In the genomic region with DNA sequence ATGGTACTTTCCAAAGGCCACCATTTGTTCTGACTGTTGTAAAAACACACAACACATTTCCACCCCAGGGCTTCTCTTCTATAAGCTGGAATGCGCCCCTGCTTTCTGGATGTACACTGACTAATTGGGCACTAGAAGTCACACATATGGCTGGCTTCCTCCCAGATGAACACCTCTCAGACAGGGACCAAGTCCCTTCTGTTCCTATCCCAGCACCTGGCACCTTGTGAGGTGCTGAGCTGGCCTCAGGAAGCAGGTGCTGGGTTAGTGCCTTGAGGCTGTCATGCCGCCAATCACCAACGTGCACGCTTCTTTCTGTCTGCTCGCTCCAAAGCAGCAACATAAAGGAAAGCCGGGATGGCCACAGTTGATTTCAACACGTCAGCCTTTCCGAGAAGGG, we compare ENCODE assay signal across 20 cellular contexts.
"Had no signal": no experiment of that assay in that cellular context is flagged by ENCODE, and none has a peak within 500 bp of the region (broad histone marks: within the 10 kb centered on the region; RNA-seq: fewer than 3 reads in every experiment).

No MANE protein-coding gene starts in this region.

- H3K4me1 ChIP-seq: esophagus squamous epithelium, gastrocnemius medialis, left ventricle myocardium inferior, psoas muscle, right atrium auricular region had no signal

- ATAC-seq: activated naive CD4-positive, alpha-beta T cell treated with anti-CD3 and anti-CD28 coated beads, Interleukin-2, amount 50 U/mL, for 72 hours; activated T-helper 17 cell treated with anti-CD3 and anti-CD28 coated beads, Interleukin-2, amount 50 U/mL, for 72 hours; effector memory CD8-positive, alpha-beta T cell; gastrocnemius medialis; naive thymus-derived CD8-positive, alpha-beta T cell; psoas muscle; stimulated activated naive CD8-positive, alpha-beta T cell treated with anti-CD3 and anti-CD28 coated beads, Interleukin-15, Interleukin-2, amounts not matched to agents 100 U/mL and 50 U/mL, for 24 hours; WTC11 had no signal

- DNase-seq: activated CD4-positive, alpha-beta T cell treated with anti-CD3 and anti-CD28 coated beads, Interleukin-2, amount 50 U/mL, for 4 hours; activated CD8-positive, alpha-beta memory T cell treated with anti-CD3 and anti-CD28 coated beads, Interleukin-2, amount 50 U/mL, for 4 hours; activated T-cell treated with anti-CD3 and anti-CD28 coated beads, Interleukin-2, amount 50 U/mL, for 24 hours; aorta; effector memory CD8-positive, alpha-beta T cell; esophagus squamous epithelium; gastrocnemius medialis; hippocampal formation; kidney glomerular epithelial cell; left ventricle myocardium inferior; naive thymus-derived CD8-positive, alpha-beta T cell; psoas muscle; stimulated activated CD4-positive, alpha-beta T cell treated with anti-CD3 and anti-CD28 coated beads, Interleukin-4, amount 100 ng/mL, for 4 hours; stimulated activated naive CD8-positive, alpha-beta T cell treated with anti-CD3 and anti-CD28 coated beads, Interleukin-15, Interleukin-2, amounts not matched to agents 100 U/mL and 50 U/mL, for 24 hours; T1000 had no signal

- H3K36me3 ChIP-seq: esophagus squamous epithelium, gastrocnemius medialis, left ventricle myocardium inferior, neural progenitor cell, right atrium auricular region had no signal

- H3K27ac ChIP-seq: esophagus squamous epithelium, gastrocnemius medialis, left ventricle myocardium inferior, neural progenitor cell, psoas muscle, right atrium auricular region had no signal

- H3K4me3 ChIP-seq: esophagus squamous epithelium, gastrocnemius medialis, left ventricle myocardium inferior, neural progenitor cell, psoas muscle, right atrium auricular region had no signal

- H3K27me3 ChIP-seq: neural progenitor cell, right atrium auricular region had no signal

- H3K9me3 ChIP-seq: esophagus squamous epithelium, gastrocnemius medialis, left ventricle myocardium inferior, psoas muscle, right atrium auricular region had no signal
